In genomic region chr9:98255064-98255577, GRCh38 we compare ENCODE assay signal across 8 cellular contexts. TPM values are rescaled to one million over a fixed set of nuclear protein-coding genes. Genes with fewer than 3 reads are reported as not detected.
DNase-seq lines count a peak whose midpoint lies in the region; ATAC-seq, FAIRE-seq and TF ChIP-seq lines count a peak whose summit lies in the region.

No MANE protein-coding gene starts in this region.

- H4K20me1 ChIP-seq in IMR-90 (ENCODE audit: insufficient read depth, low read length) (no peaks in the 10 kb centered on the region), astrocyte (ENCODE audit: insufficient read depth, low read length) (no peaks in the 10 kb centered on the region)

- H3K4me3 ChIP-seq in IMR-90 (ENCODE audit: insufficient read depth, low read depth, low read length) (peak overlapping the region; percentile 72), astrocyte (ENCODE audit: insufficient read depth, low read depth, low read length) (peak overlapping the region; percentile 90)

- H3K27me3 ChIP-seq in IMR-90 (ENCODE audit: control insufficient read depth, insufficient read depth, low read length) (no peaks in the 10 kb centered on the region), astrocyte (ENCODE audit: insufficient read depth, low read length) (no peaks in the 10 kb centered on the region)

- no peak for TF ChIP-seq CTCF in GM20000 (IDR thresholded peaks at IDR 0.05; ENCODE audit: extremely low read depth, missing control alignments)
- TF ChIP-seq CTCF in IMR-90 (conservative IDR thresholded peaks at IDR 0.05; ENCODE audit: low read depth, low read length): no peak
- TF ChIP-seq CTCF in astrocyte (IDR thresholded peaks at IDR 0.05; ENCODE audit: insufficient read depth, low read depth, low read length): no peak

- peaks cover 30 to 54% of the 10 kb centered on the region in 2 experiments for H3K79me1 ChIP-seq in IMR-90 (ENCODE audit: low read depth in 1 of 2, low read length in 2 of 2)

- WGBS in IMR-90 (ENCODE audit: extremely low coverage in 2 of 2, insufficient read length in 1 of 2), 2 experiments: 2% methylated on average over 12 of the region's 35 CpGs; no CpG with 5 or more reads in 1 of the 2 experiments

- peaks cover 47% of the 10 kb centered on the region for H3K79me2 ChIP-seq in astrocyte (ENCODE audit: insufficient read depth, low read length)

- H4K91ac ChIP-seq in IMR-90 (ENCODE audit: insufficient read depth, low read depth, low read length): peak overlapping the region; percentile 67

- H2AK5ac ChIP-seq in IMR-90 (ENCODE audit: low read depth, low read length): peak overlapping the region; percentile 55

- peak overlapping the region; percentile 1; the same call in 1 of the 2 replicates for H4K5ac ChIP-seq in IMR-90 (ENCODE audit: low read depth, low read length)

- peak overlapping the region; percentile 98 for H2AK9ac ChIP-seq in IMR-90 (replicated peaks; ENCODE audit: low read depth, low read length, poor library complexity)

- peaks cover 29% of the 10 kb centered on the region for H3K9me1 ChIP-seq in IMR-90 (ENCODE audit: insufficient read depth, low read length)

- peaks cover 6% of the 10 kb centered on the region for H3K36me3 Mint-ChIP-seq in astrocyte (ENCODE audit: low read depth, unreplicated experiment)

- TF ChIP-seq RAD21 in IMR-90 (IDR thresholded peaks at IDR 0.05; ENCODE audit: low read length): no peak

- peaks cover 17% of the 10 kb centered on the region for H3K4me1 Mint-ChIP-seq in astrocyte (ENCODE audit: low read depth, unreplicated experiment)

- peak overlapping the region; percentile 77 for H2BK120ac ChIP-seq in IMR-90 (ENCODE audit: low read depth, low read length)

- H3K9ac ChIP-seq in IMR-90 (ENCODE audit: low read depth, low read length): peak overlapping the region; percentile 68
- peak overlapping the region; percentile 92 for H3K9ac ChIP-seq in astrocyte (ENCODE audit: low read length)

- in situ Hi-C loops in IMR-90 (cut with MboI; ENCODE audit: low sequenced_read_pairs): no loop called here

- H3K36me3 ChIP-seq in IMR-90 (ENCODE audit: control insufficient read depth, insufficient read depth, low read length) (peaks cover 7% of the 10 kb centered on the region; the same call in 1 of the 2 replicates), astrocyte (ENCODE audit: insufficient read depth, low read length) (no peaks in the 10 kb centered on the region)

- TF ChIP-seq POLR2A in IMR-90 (IDR thresholded peaks at IDR 0.05; ENCODE audit: low read depth, low read length): no peak

- ATAC-seq in IMR-90 (ENCODE audit: low read depth): peak; percentile 27

- TSS peak; percentile 71 for BruUV-seq in IMR-90 (replicated peaks; lab: Mats Ljungman, UMichigan)

- CTCF ChIA-PET in IMR-90 (lab: Yijun Ruan, JAX): interaction anchor here (0.5 to 0.6 kb wide), 2 partner anchors 203 to 870 kb away, joined by 3 to 4 read pairs; no protein-coding TSS in a partner anchor

- H3K9me3 ChIP-seq in IMR-90 (ENCODE audit: control insufficient read depth, insufficient read depth, low read length) (no peaks in the 10 kb centered on the region), astrocyte (ENCODE audit: insufficient read depth, low read depth, low read length) (no peaks in the 10 kb centered on the region)

- POLR2A ChIA-PET in IMR-90 (lab: Charles Lee; ENCODE audit: unreplicated experiment): interaction anchor here (0.5 to 1.8 kb wide), 2 partner anchors 20 to 352 kb away, joined by 3 to 8 read pairs; no protein-coding TSS in a partner anchor

- DNase-seq in Daoy (ENCODE audit: low read depth) (peak; percentile 66), GM20000 (ENCODE audit: low spot score) (peak; percentile 42), IMR-90 (peak; percentile 61), astrocyte (ENCODE audit: low read depth) (peak; percentile 51), iPS-NIHi7 (ENCODE audit: extremely low spot score) (peak; percentile 50), NCI-H2029 (lab: John Stamatoyannopoulos, UW) (no peak), NCI-H1930 (lab: John Stamatoyannopoulos, UW) (no peak)
- peak; percentile 15 for DNase-seq in stimulated activated CD8-positive, alpha-beta memory T cell treated with anti-CD3 and anti-CD28 coated beads, Interleukin-4, amount 100 ng/mL, for 24 hours (ENCODE audit: low read depth)

- no peaks in the 10 kb centered on the region for H3K9me3 Mint-ChIP-seq in astrocyte (ENCODE audit: unreplicated experiment)

- peak overlapping the region; percentile 58 for H3K27ac Mint-ChIP-seq in astrocyte (ENCODE audit: unreplicated experiment)

- peak overlapping the region; percentile 48; the same call in 1 of the 2 replicates for H2BK20ac ChIP-seq in IMR-90 (ENCODE audit: low read depth, low read length)

- H3K27ac ChIP-seq in IMR-90 (ENCODE audit: insufficient read depth, low read length) (peak overlapping the region; percentile 38), astrocyte (ENCODE audit: low read depth, low read length) (peak overlapping the region; percentile 97)

- intact Hi-C loops in IMR-90 (cut with micrococcal nuclease): loop anchor here (2.0 kb wide), 2 partner anchors 32 to 332 kb away; partner anchors contain the start of gene TRMO

- H3K4me2 ChIP-seq in IMR-90 (ENCODE audit: low read depth, low read length): peak overlapping the region; percentile 87
- peak overlapping the region; percentile 94 for H3K4me2 ChIP-seq in astrocyte (ENCODE audit: low read length)

- peaks cover 25% of the 10 kb centered on the region for H3K4me1 ChIP-seq in IMR-90 (ENCODE audit: control insufficient read depth, insufficient read depth, low read length)
- peaks cover 50% of the 10 kb centered on the region for H3K4me1 ChIP-seq in astrocyte (ENCODE audit: insufficient read depth, low read length)

- dilution Hi-C loops in IMR-90 (cut with HindIII; ENCODE audit: low sequenced_read_pairs, unreplicated experiment): no loop called here

- peak overlapping the region; percentile 96 for H2AFZ ChIP-seq in IMR-90 (replicated peaks; ENCODE audit: low read length, poor library complexity)
- peak overlapping the region; percentile 100 for H2AFZ ChIP-seq in astrocyte (ENCODE audit: low read depth, low read length)

- H4K8ac ChIP-seq in IMR-90 (ENCODE audit: low read depth in 2 of 2, low read length in 2 of 2): peak overlapping the region; percentile 15 to 84; a peak in 3 of 4 replicates

- peak overlapping the region; percentile 80; the same call in 1 of the 2 replicates for H3K56ac ChIP-seq in IMR-90 (ENCODE audit: extremely low read depth, insufficient read depth, low read length)

- peak overlapping the region; percentile 93 for H3K4me3 Mint-ChIP-seq in astrocyte (ENCODE audit: unreplicated experiment)

- peak overlapping the region; percentile 25 for H3K18ac ChIP-seq in IMR-90 (ENCODE audit: low read depth, low read length)

- no peak for FAIRE-seq in astrocyte (lab: Jason Lieb, UNC)

- H3K27me3 Mint-ChIP-seq in astrocyte (ENCODE audit: low read depth, unreplicated experiment): no peaks in the 10 kb centered on the region

- peak overlapping the region; percentile 96 for H3K14ac ChIP-seq in IMR-90 (replicated peaks; ENCODE audit: low read depth, low read length)

- H2BK5ac ChIP-seq in IMR-90 (ENCODE audit: low read depth, low read length, poor library complexity, severe bottlenecking): peak overlapping the region; percentile 81

- H2BK15ac ChIP-seq in IMR-90 (ENCODE audit: low read depth, low read length): peak overlapping the region; percentile 85; the same call in 2 of the 3 replicates

- peak overlapping the region; percentile 87 for H3K4ac ChIP-seq in IMR-90 (ENCODE audit: low read depth, low read length)

- peak overlapping the region; percentile 66 for H3K23ac ChIP-seq in IMR-90 (ENCODE audit: low read depth, low read length)

TF ChIP-seq in IMR-90, 13 proteins besides CTCF, POLR2A, EP300 and RAD21:
- TF ChIP-seq SMC3 (IDR thresholded peaks at IDR 0.05; ENCODE audit: low read depth, low read length) (no peak), ELK1 (IDR thresholded peaks at IDR 0.05; ENCODE audit: borderline replicate concordance, low read depth, low read length) (no peak), FOS (IDR thresholded peaks at IDR 0.05; ENCODE audit: low read depth, low read length) (no peak), MAZ (IDR thresholded peaks at IDR 0.05; ENCODE audit: borderline replicate concordance, low read depth, low read length) (no peak), NFE2L2 (IDR thresholded peaks at IDR 0.05; ENCODE audit: low read depth, low read length) (no peak), RFX5 (IDR thresholded peaks at IDR 0.05; ENCODE audit: low read depth, low read length) (no peak), CEBPB (IDR thresholded peaks at IDR 0.05; ENCODE audit: low read depth, low read length) (no peak), RCOR1 (IDR thresholded peaks at IDR 0.05; ENCODE audit: insufficient replicate concordance, low read length) (no peak), USF2 (IDR thresholded peaks at IDR 0.05; ENCODE audit: low read depth, low read length) (no peak), MAFK (IDR thresholded peaks at IDR 0.05; ENCODE audit: low read depth, low read length) (no peak), MXI1 (IDR thresholded peaks at IDR 0.05; ENCODE audit: borderline replicate concordance, low read depth, low read length) (no peak), BHLHE40 (IDR thresholded peaks at IDR 0.05; ENCODE audit: low read depth, low read length) (no peak), CHD1 (IDR thresholded peaks at IDR 0.05; ENCODE audit: low read depth, low read length) (no peak)

RNA-seq across cellular contexts. Expression of gene TBC1D2, which starts 0.3 kb away (rescaled TPM):
- 7.9 and 11.9 TPM in 2 replicates for total RNA-seq in Daoy (2014; rRNA removed; shearing (Covaris generic))
- total RNA-seq in IMR-90 (2012; rRNA removed) (35.6 and 36.9 TPM in 2 replicates), astrocyte (9.6 and 10.2 TPM in 2 replicates)
- 62.7 and 75.3 TPM in 2 replicates for polyA plus RNA-seq in IMR-90 (2012; rRNA removed)
- 64.9 and 68.1 TPM in 2 replicates for polyA plus RNA-seq in IMR-90 (2012; cell fraction: cytosol; rRNA removed)
- polyA plus RNA-seq in IMR-90 (2012; cell fraction: nucleus; rRNA removed; ENCODE audit: low replicate concordance): 82.5 and 192 TPM in 2 replicates

Comparison
In these comparisons a context has a peak if more than half of its experiments do, and no peak if none do; other contexts are left out.
1. DNase-seq: peak in Daoy (single experiment), GM20000 (single experiment), IMR-90 (single experiment), astrocyte (single experiment), iPS-NIHi7 (single experiment) and stimulated activated CD8-positive, alpha-beta memory T cell treated with anti-CD3 and anti-CD28 coated beads, Interleukin-4, amount 100 ng/mL, for 24 hours (single experiment); none in NCI-H2029 (single experiment) and NCI-H1930 (0 of 2).